Comparison of ENCODE assay signal across 8 cellular contexts in the genomic region with DNA sequence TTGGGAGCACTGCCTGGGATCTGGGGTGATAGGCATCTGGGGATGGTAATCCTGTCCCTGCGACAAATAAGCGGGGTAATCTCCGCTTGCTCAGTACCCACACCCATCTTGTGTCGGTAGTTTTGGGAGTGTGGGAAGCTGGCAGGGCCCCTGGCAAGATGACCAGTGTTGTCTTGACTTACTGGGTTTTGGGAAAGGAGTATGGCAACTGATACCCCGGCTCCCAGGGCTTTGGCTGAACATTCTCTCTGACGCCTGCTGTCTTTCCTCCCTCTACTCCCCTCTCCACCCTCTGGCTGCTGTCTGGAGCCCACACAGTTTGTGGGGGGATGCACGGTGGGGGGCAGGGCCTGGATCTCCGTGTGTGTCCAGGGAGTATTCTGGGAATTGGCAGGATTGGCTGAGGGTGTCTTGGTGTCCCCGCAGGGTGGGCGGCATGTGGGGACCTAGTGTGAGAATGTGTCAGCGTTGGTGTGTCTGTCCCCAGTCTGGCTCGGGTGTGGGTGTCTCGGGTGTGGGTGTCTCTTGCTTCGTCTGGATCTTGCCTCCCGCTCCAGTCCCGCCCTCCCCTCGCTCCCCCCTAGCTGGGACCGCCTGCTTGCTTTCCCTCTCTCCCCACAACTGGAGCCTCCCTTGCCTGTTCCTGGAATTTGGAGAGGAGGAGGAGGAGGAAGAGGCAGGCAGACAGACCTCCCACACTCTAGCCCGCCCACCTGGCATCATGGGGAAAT. TPM values are rescaled to one million over a fixed set of nuclear protein-coding genes. Genes with fewer than 3 reads are reported as not detected.
DNase-seq lines count a peak whose midpoint lies in the region; ATAC-seq, FAIRE-seq and TF ChIP-seq lines count a peak whose summit lies in the region.

No MANE protein-coding gene starts in this region.

- H3K4me1 ChIP-seq in esophagus (ENCODE audit: control insufficient read depth in 2 of 2, insufficient read depth in 2 of 2, low read length in 1 of 2) (peaks cover 23 to 61% of the 10 kb centered on the region in 2 donors), rectal smooth muscle tissue (ENCODE audit: control insufficient read depth, insufficient read depth, low read length) (peaks cover 60% of the 10 kb centered on the region)

- H3K4me3 ChIP-seq in esophagus (ENCODE audit: low read depth in 1 of 2, low read length in 2 of 2): peak overlapping the region; percentile 13 to 37
- peak overlapping the region; percentile 72 for H3K4me3 ChIP-seq in rectal smooth muscle tissue (ENCODE audit: low read length)

- H3K27me3 ChIP-seq in esophagus (ENCODE audit: control insufficient read depth in 1 of 2, insufficient read depth in 2 of 2, low read length in 2 of 2): no peaks in the 10 kb centered on the region
- H3K27me3 ChIP-seq in rectal smooth muscle tissue (ENCODE audit: control insufficient read depth, insufficient read depth, low read length): no peaks in the 10 kb centered on the region

- no peaks in the 10 kb centered on the region for H3K9me3 ChIP-seq in esophagus (ENCODE audit: control insufficient read depth in 2 of 2, insufficient read depth in 1 of 2, low read depth in 1 of 2, low read length in 1 of 2)

- in situ Hi-C loops in GM13977 (cut with MboI; ENCODE audit: low pct_unique_long_range_greater_than_20kb, low sequenced_read_pairs, unreplicated experiment): no loop called here

- WGBS in esophagus, 2 donors: 16 to 32% methylated on average over 18 to 19 of the region's 19 CpGs

- peak overlapping the region; percentile 8 for H3K9ac ChIP-seq in rectal smooth muscle tissue (ENCODE audit: low read length)

- peak; percentile 31 for FAIRE-seq in GM12891 (lab: Jason Lieb, UNC)

- no peak for TF ChIP-seq POLR2A in GM12891 (IDR thresholded peaks at IDR 0.05; ENCODE audit: low read depth, low read length)

- H3K36me3 ChIP-seq in esophagus (ENCODE audit: control insufficient read depth in 2 of 2, insufficient read depth in 2 of 2, low read length in 1 of 2) (peaks cover 0 to 2% of the 10 kb centered on the region in 2 donors), rectal smooth muscle tissue (ENCODE audit: control insufficient read depth, insufficient read depth, low read length) (no peaks in the 10 kb centered on the region)

- ATAC-seq in GM21529 (IDR thresholded peaks at IDR 0.05; ENCODE audit: unreplicated experiment): no peak
- no peak for ATAC-seq in HG02973 (IDR thresholded peaks at IDR 0.05; ENCODE audit: unreplicated experiment)

- H3K27ac ChIP-seq in esophagus (ENCODE audit: low read depth in 2 of 2, low read length in 1 of 2) (peak overlapping the region; percentile 79 to 90), rectal smooth muscle tissue (ENCODE audit: low read depth, low read length) (peak overlapping the region; percentile 74)

- DNase-seq in GM12891 (ENCODE audit: insufficient read length, low spot score) (no peak), T-helper 2 cell (peak in 3 of 5 experiments; percentile 51 to 78 (median 71)), AML-193 (lab: John Stamatoyannopoulos, UW) (no peak), GM13977 (ENCODE audit: low spot score) (no peak)

- TF ChIP-seq CTCF in GM13977 (IDR thresholded peaks at IDR 0.05; ENCODE audit: extremely low read depth, insufficient read depth, missing control alignments): no peak

TF ChIP-seq in GM12891, 5 proteins besides CTCF, POLR2A, EP300 and RAD21:
- TF ChIP-seq PAX5 (IDR thresholded peaks at IDR 0.05; ENCODE audit: insufficient read depth, low read length, severe bottlenecking) (no peak), POU2F2 (IDR thresholded peaks at IDR 0.05; ENCODE audit: low read depth, low read length) (no peak), TAF1 (IDR thresholded peaks at IDR 0.05; ENCODE audit: low read depth, low read length) (no peak), SPI1 (IDR thresholded peaks at IDR 0.05; ENCODE audit: low read depth, low read length) (no peak), POLR2AphosphoS5 (IDR thresholded peaks at IDR 0.05; ENCODE audit: low read depth, low read length) (no peak)

RNA-seq across cellular contexts. Expression of a gene that starts 12.0 kb away (rescaled TPM):
- 24.8 TPM for polyA plus RNA-seq in GM12891 (2012; ENCODE audit: low read depth, missing spikeins)
- 1 to 10 TPM; 5.2 to 6.6 TPM for polyA plus RNA-seq in esophagus

RNA-seq across cellular contexts. Expression of a gene that starts 33.3 kb away (rescaled TPM):
- polyA plus RNA-seq in GM12891 (2012; ENCODE audit: low read depth, missing spikeins): 21.1 TPM
- 1 to 10 TPM; 5.1 to 7.5 TPM for polyA plus RNA-seq in esophagus

RNA-seq across cellular contexts. Expression of a gene that starts 43.6 kb away (rescaled TPM):
- 0.21 TPM for polyA plus RNA-seq in GM12891 (2012; ENCODE audit: low read depth, missing spikeins)
- polyA plus RNA-seq in esophagus: 1 to 10 TPM in 1 of 2 donors, under 1 TPM in 1; 0.68 to 1.0 TPM

Comparison
In these comparisons a context has a peak if more than half of its experiments do, and no peak if none do; other contexts are left out.
1. DNase-seq: peak in T-helper 2 cell (3 of 5); none in GM12891 (single experiment), AML-193 (0 of 2) and GM13977 (single experiment).